Comparison of ENCODE assay signal across 8 cellular contexts in the genomic region with DNA sequence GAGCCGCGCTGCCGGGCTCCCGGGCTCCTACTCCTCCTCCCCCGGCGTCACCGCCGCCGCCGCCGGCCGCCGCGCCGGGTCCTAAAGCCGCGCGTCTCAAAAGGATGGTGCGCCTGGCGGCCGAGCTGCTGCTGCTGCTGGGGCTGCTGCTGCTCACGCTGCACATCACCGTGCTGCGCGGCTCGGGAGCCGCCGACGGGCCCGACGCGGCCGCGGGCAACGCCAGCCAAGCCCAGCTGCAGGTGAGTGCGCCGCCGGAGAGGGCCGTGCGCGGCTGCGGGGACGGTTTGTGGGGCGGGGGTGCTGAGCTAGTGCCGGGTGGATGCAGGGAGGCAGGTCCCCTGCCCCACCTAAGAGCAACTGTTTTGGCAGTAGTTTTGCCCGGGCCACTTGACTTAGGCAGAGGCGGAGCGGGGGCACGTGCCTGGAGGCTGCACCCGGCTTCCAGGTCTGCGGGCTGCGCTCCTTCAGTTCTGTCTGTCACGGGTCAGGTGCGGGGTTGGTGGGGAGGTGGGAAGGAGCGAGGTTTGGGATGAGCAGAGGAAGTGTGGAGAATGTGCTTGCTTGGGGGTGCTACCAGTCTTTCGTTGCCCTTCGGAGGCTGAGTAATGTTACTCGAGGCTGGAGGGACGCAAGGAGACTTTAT. TPM values are rescaled to one million over a fixed set of nuclear protein-coding genes. Genes with fewer than 3 reads are reported as not detected.
DNase-seq lines count a peak whose midpoint lies in the region; ATAC-seq and TF ChIP-seq lines count a peak whose summit lies in the region.

No MANE protein-coding gene starts in this region.

- H3K79me2 ChIP-seq in neural cell (replicated peaks; ENCODE audit: insufficient read depth, low read length) = no peaks in the 10 kb centered on the region

- 7% methylated on average over 13 of the region's 59 CpGs for WGBS in suprapubic skin

- H3K27ac ChIP-seq in neural cell (ENCODE audit: low read length) (no peak overlapping the region), suprapubic skin (peak overlapping the region; percentile 87)

- H3K9me2 ChIP-seq in neural cell (ENCODE audit: insufficient read depth, low read length) = no peaks in the 10 kb centered on the region

- peak overlapping the region; percentile 49 for H3K4me3 ChIP-seq in AG09309 (ENCODE audit: control insufficient read depth, low read depth, low read length)
- peak overlapping the region; percentile 50 for H3K4me3 ChIP-seq in fibroblast of the aortic adventitia (ENCODE audit: low read depth, low read length)
- H3K4me3 ChIP-seq in neural cell (ENCODE audit: low read length) = peak overlapping the region; percentile 70
- peak overlapping the region; percentile 81 for H3K4me3 ChIP-seq in suprapubic skin

- TF ChIP-seq EP300 in neural cell (conservative IDR thresholded peaks at IDR 0.05; ENCODE audit: poor library complexity, severe bottlenecking) = no peak
- TF ChIP-seq EP300 in suprapubic skin (IDR thresholded peaks at IDR 0.05) = no peak

- peaks cover 28% of the 10 kb centered on the region for H3K4me1 ChIP-seq in suprapubic skin

- no peak for TF ChIP-seq POLR2A in suprapubic skin (IDR thresholded peaks at IDR 0.05)

- ATAC-seq in GM18909 (IDR thresholded peaks at IDR 0.05; ENCODE audit: poor library complexity, unreplicated experiment) (peak; percentile 92), HG03135 (IDR thresholded peaks at IDR 0.05; ENCODE audit: unreplicated experiment) (peak; percentile 92)

- peak; percentile 34 for TF ChIP-seq RAD21 in neural cell (conservative IDR thresholded peaks at IDR 0.05)

- H3F3A ChIP-seq in neural cell (ENCODE audit: insufficient read depth, low read length, poor library complexity, severe bottlenecking) = no peaks in the 10 kb centered on the region

- no peaks in the 10 kb centered on the region for H3K36me3 ChIP-seq in neural cell (ENCODE audit: insufficient read depth, low read length)
- H3K36me3 ChIP-seq in suprapubic skin = no peaks in the 10 kb centered on the region

- DNase-seq in AG09309 (ENCODE audit: low read depth) = no peak
- peak; percentile 38 for DNase-seq in NCI-H774 (lab: John Stamatoyannopoulos, UW)
- DNase-seq in activated T-helper 1 cell treated with Interleukin-2 at 50 U/mL for 16 hours (ENCODE audit: low read depth) = peak; percentile 62
- DNase-seq in fibroblast of the aortic adventitia (ENCODE audit: low read depth) = peak; percentile 42
- DNase-seq in suprapubic skin (ENCODE audit: low spot score in 2 of 2) = peak in 1 of 2 donors; percentile 71

- TF ChIP-seq CTCF in AG09309 (IDR thresholded peaks at IDR 0.05; ENCODE audit: control insufficient read depth, insufficient read depth, low read depth, low read length, missing control alignments) (peak; percentile 18), fibroblast of the aortic adventitia (IDR thresholded peaks at IDR 0.05; ENCODE audit: insufficient read depth, low read length) (no peak), neural cell (IDR thresholded peaks at IDR 0.05; ENCODE audit: poor library complexity, severe bottlenecking) (peak; percentile 46), suprapubic skin (IDR thresholded peaks at IDR 0.05) (no peak)

- H4K20me1 ChIP-seq in neural cell (ENCODE audit: insufficient read depth) = no peaks in the 10 kb centered on the region

- H3K27me3 ChIP-seq in neural cell (ENCODE audit: insufficient read depth, low read depth, low read length) (peaks cover 61% of the 10 kb centered on the region), suprapubic skin (peaks cover 24% of the 10 kb centered on the region)

- H3K9me3 ChIP-seq in neural cell (ENCODE audit: low read length) (no peaks in the 10 kb centered on the region), suprapubic skin (no peaks in the 10 kb centered on the region)

- no peak overlapping the region for H2AFZ ChIP-seq in neural cell (ENCODE audit: low read depth, low read length)

- H3K9ac ChIP-seq in neural cell (ENCODE audit: low read length) = peak overlapping the region; percentile 14

- H3K4me2 ChIP-seq in neural cell (ENCODE audit: low read length) = peak overlapping the region; percentile 65

TF ChIP-seq in neural cell, 6 proteins besides CTCF, POLR2A, EP300 and RAD21:
- TF ChIP-seq TAF1 (IDR thresholded peaks at IDR 0.05; ENCODE audit: low read depth) (no peak), MXI1 (conservative IDR thresholded peaks at IDR 0.05; ENCODE audit: poor library complexity, severe bottlenecking) (peak; percentile 45), POLR2AphosphoS5 (IDR thresholded peaks at IDR 0.05) (no peak), EZH2 (IDR thresholded peaks at IDR 0.05; ENCODE audit: borderline replicate concordance, insufficient read depth, low read length, poor library complexity, severe bottlenecking) (no peak), SMC3 (conservative IDR thresholded peaks at IDR 0.05; ENCODE audit: poor library complexity) (peak; percentile 41)
- TF ChIP-seq, protein P1, sequence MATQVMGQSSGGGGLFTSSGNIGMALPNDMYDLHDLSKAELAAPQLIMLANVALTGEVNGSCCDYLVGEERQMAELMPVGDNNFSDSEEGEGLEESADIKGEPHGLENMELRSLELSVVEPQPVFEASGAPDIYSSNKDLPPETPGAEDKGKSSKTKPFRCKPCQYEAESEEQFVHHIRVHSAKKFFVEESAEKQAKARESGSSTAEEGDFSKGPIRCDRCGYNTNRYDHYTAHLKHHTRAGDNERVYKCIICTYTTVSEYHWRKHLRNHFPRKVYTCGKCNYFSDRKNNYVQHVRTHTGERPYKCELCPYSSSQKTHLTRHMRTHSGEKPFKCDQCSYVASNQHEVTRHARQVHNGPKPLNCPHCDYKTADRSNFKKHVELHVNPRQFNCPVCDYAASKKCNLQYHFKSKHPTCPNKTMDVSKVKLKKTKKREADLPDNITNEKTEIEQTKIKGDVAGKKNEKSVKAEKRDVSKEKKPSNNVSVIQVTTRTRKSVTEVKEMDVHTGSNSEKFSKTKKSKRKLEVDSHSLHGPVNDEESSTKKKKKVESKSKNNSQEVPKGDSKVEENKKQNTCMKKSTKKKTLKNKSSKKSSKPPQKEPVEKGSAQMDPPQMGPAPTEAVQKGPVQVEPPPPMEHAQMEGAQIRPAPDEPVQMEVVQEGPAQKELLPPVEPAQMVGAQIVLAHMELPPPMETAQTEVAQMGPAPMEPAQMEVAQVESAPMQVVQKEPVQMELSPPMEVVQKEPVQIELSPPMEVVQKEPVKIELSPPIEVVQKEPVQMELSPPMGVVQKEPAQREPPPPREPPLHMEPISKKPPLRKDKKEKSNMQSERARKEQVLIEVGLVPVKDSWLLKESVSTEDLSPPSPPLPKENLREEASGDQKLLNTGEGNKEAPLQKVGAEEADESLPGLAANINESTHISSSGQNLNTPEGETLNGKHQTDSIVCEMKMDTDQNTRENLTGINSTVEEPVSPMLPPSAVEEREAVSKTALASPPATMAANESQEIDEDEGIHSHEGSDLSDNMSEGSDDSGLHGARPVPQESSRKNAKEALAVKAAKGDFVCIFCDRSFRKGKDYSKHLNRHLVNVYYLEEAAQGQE (IDR thresholded peaks at IDR 0.05; ENCODE audit: borderline replicate concordance) = no peak
TF ChIP-seq in neural cell: peak in this region for 2.

RNA-seq across cellular contexts. Expression of a gene that starts 0.7 kb away (rescaled TPM):
- total RNA-seq in fibroblast of the aortic adventitia (ENCODE audit: low replicate concordance) (1.1 TPM in 1 of 2 replicates, not detected in the other), suprapubic skin (10 to 100 TPM in 3 of 4 donors, 1 to 10 TPM in 1; 9.0 to 21.8 (median 12.9) TPM)
- polyA plus RNA-seq in neural cell = not detected in 2 replicates
- polyA minus RNA-seq in neural cell = not detected in 2 replicates

Comparison
In these comparisons a context has a peak if more than half of its experiments do, and no peak if none do; other contexts are left out.
1. CTCF ChIP-seq: peak in AG09309 (single experiment) and neural cell (single experiment); none in fibroblast of the aortic adventitia (single experiment) and suprapubic skin (0 of 2).
2. Peak in every context shown above with its lines, with median percentiles within 50 percentile points of each other: H3K4me3 ChIP-seq.